Comparison of ENCODE assay signal across 9 cellular contexts in the genomic region with DNA sequence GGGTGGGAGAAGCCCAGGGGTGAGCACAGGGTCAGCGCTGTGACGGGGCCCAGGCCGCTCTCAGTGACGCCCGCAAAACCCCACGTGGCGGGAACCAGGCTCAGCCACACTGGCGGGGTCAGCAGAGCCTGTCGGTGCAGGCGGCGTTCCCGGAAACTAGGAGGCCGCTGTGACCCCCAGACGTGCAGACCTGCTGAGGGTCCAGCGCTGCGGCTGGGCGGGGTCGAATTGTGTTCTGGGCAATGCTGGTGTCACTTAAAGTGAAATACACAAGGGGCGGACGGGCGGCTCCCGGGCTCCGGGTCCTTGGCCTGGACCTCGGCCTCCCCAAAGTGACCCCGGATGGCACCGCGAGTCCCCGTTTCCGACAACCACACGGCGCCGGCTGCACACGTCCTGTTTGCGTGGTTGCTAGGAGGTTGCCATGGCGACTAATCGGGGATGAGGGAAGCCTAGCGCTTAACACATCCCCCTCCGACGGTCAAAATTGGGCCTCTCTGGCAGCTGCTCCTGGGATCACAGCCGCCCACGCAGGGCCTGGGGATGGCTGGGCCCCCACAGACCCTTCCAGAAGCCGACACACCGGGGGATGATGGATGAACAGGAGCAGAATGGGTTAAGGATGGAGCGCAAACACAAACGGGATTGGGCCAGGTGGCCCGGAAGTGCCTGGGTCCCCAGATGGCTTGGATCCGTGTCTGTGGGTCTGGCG.
DNase-seq lines count a peak whose midpoint lies in the region; ATAC-seq and TF ChIP-seq lines count a peak whose summit lies in the region.
"Had no signal": no experiment of that assay in that cellular context is flagged by ENCODE, and none has a peak within 500 bp of the region (broad histone marks: within the 10 kb centered on the region; RNA-seq: fewer than 3 reads in every experiment).

No MANE protein-coding gene starts in this region.

- H3K27me3 ChIP-seq in HAP-1 (ENCODE audit: low read depth) (no peaks in the 10 kb centered on the region), hepatocyte (no peaks in the 10 kb centered on the region)

- ATAC-seq in HG03342 (IDR thresholded peaks at IDR 0.05; ENCODE audit: unreplicated experiment), result no peak
- ATAC-seq in GM18520 (IDR thresholded peaks at IDR 0.05; ENCODE audit: unreplicated experiment), result no peak

- peak overlapping the region; percentile 37 for H3K4me2 ChIP-seq in hepatocyte
- H3K4me2 ChIP-seq: KMS-11 had no signal

- H2AFZ ChIP-seq in hepatocyte, result no peak overlapping the region

- H3K27ac ChIP-seq in hepatocyte, result no peak overlapping the region
- H3K27ac ChIP-seq: KMS-11 had no signal

- no peaks in the 10 kb centered on the region for H3K79me2 ChIP-seq in hepatocyte

- 27% methylated on average over 47 of the region's 48 CpGs for WGBS in hepatocyte (ENCODE audit: low lambda C conversion rate, missing lambda C conversion rate)

- H3K36me3 ChIP-seq in HAP-1 (replicated peaks) (no peaks in the 10 kb centered on the region), hepatocyte (replicated peaks; ENCODE audit: insufficient read depth, low read depth) (no peaks in the 10 kb centered on the region)

- peak; percentile 32 to 90 for DNase-seq in HAP-1 (ENCODE audit: low spot score in 2 of 2)
- DNase-seq in SW480 (ENCODE audit: low spot score), result peak; percentile 49
- peak; percentile 64 for DNase-seq in activated naive CD4-positive, alpha-beta T cell treated with anti-CD3 and anti-CD28 coated beads, Interleukin-2, amount 50 U/mL, for 16 hours
- DNase-seq in hepatocyte (ENCODE audit: low spot score), result peak; percentile 75
- DNase-seq in stimulated activated CD4-positive, alpha-beta T cell treated with anti-CD3 and anti-CD28 coated beads, Interleukin-1b, Interleukin-23, amount 100 ng/mL, for 1 hour (ENCODE audit: low read depth in 2 of 2), result peak; percentile 20 to 59
- no peak for DNase-seq in middle frontal gyrus (ENCODE audit: extremely low spot score, low spot score)

- in situ Hi-C loops in HAP-1 (cut with MboI; ENCODE audit: low sequenced_read_pairs), result loop anchor here (10.0 kb wide), 1 partner anchor 535 kb away; no protein-coding TSS in a partner anchor

- H3K9me3 ChIP-seq in HAP-1 (no peaks in the 10 kb centered on the region), hepatocyte (ENCODE audit: low read depth) (no peaks in the 10 kb centered on the region)

- H3K4me1 ChIP-seq in HAP-1 (no peaks in the 10 kb centered on the region), hepatocyte (ENCODE audit: insufficient read depth) (no peaks in the 10 kb centered on the region)

- H3K4me3 ChIP-seq in HAP-1 (no peak overlapping the region), hepatocyte (no peak overlapping the region)

- no peak for TF ChIP-seq CTCF in hepatocyte (IDR thresholded peaks at IDR 0.05; ENCODE audit: poor library complexity)

- H4K20me1 ChIP-seq in hepatocyte (ENCODE audit: insufficient read depth, poor library complexity, severe bottlenecking), result no peaks in the 10 kb centered on the region

- H3K9me2 ChIP-seq in hepatocyte (replicated peaks; ENCODE audit: insufficient read depth), result no peaks in the 10 kb centered on the region
